In genomic region chr18:23437357-23438045, GRCh38 we compare ENCODE assay signal across 8 cellular contexts. TPM values are rescaled to one million over a fixed set of nuclear protein-coding genes. Genes with fewer than 3 reads are reported as not detected.
DNase-seq lines count a peak whose midpoint lies in the region; ATAC-seq and TF ChIP-seq lines count a peak whose summit lies in the region.

No MANE protein-coding gene starts in this region.

- peak overlapping the region; percentile 89 for H3K27ac Mint-ChIP-seq in activated CD4-positive, alpha-beta T cell treated with anti-CD3 and anti-CD28 coated beads for 36 hours

- no peaks in the 10 kb centered on the region for H3K9me3 Mint-ChIP-seq in activated CD4-positive, alpha-beta T cell treated with anti-CD3 and anti-CD28 coated beads for 36 hours (ENCODE audit: low read depth)

- CTCF ChIA-PET in activated CD4-positive, alpha-beta T cell treated with anti-CD3 and anti-CD28 coated beads for 36 hours (lab: Charles Lee): interaction anchor here (0.7 to 1.0 kb wide), 2 partner anchors 8 to 311 kb away, joined by 3 read pairs; no protein-coding TSS in a partner anchor

- DNase-seq in AG08396 (ENCODE audit: low spot score) (peak; percentile 89), NCI-H226 (peak; percentile 78), choroid plexus epithelial cell (ENCODE audit: low read depth) (peak; percentile 75), kidney glomerular epithelial cell (lab: John Stamatoyannopoulos, UW) (peak; percentile 79)
- peak; percentile 91 for DNase-seq in activated CD4-positive, alpha-beta T cell treated with anti-CD3 and anti-CD28 coated beads for 36 hours
- peak; percentile 62 to 75 for DNase-seq in stimulated activated CD4-positive, alpha-beta T cell treated with anti-CD3 and anti-CD28 coated beads, Interleukin-15, amount 100 ng/mL, for 48 hours (ENCODE audit: low read depth in 2 of 2)

- intact Hi-C loops in activated CD4-positive, alpha-beta T cell treated with anti-CD3 and anti-CD28 coated beads for 36 hours (cut with DNase I, micrococcal nuclease): loop anchor here (1.0 to 5.0 kb wide), 6 partner anchors 15 to 504 kb away; partner anchors contain the start of genes RIOK3 (in 2 of the 2), NPC1 (in 1 of the 2), RBBP8 (in 1 of the 2) and RMC1 (in 1 of the 2)

- peak overlapping the region; percentile 93 for H3K4me3 Mint-ChIP-seq in activated CD4-positive, alpha-beta T cell treated with anti-CD3 and anti-CD28 coated beads for 36 hours

- POLR2A ChIA-PET in activated CD4-positive, alpha-beta T cell treated with anti-CD3 and anti-CD28 coated beads for 36 hours (lab: Charles Lee): no interaction called here

- no peaks in the 10 kb centered on the region for H3K27me3 Mint-ChIP-seq in activated CD4-positive, alpha-beta T cell treated with anti-CD3 and anti-CD28 coated beads for 36 hours

- ATAC-seq in GM18861 (IDR thresholded peaks at IDR 0.05; ENCODE audit: unreplicated experiment) (peak; percentile 79), HG03097 (IDR thresholded peaks at IDR 0.05; ENCODE audit: low FRiP score, unreplicated experiment) (peak; percentile 82)
- peak; percentile 100 for ATAC-seq in activated CD4-positive, alpha-beta T cell treated with anti-CD3 and anti-CD28 coated beads for 36 hours

- H3K36me3 Mint-ChIP-seq in activated CD4-positive, alpha-beta T cell treated with anti-CD3 and anti-CD28 coated beads for 36 hours (ENCODE audit: low read depth): no peaks in the 10 kb centered on the region

- no peak for TF ChIP-seq CTCF in choroid plexus epithelial cell (conservative IDR thresholded peaks at IDR 0.05; ENCODE audit: low read depth, low read length)

- H3K4me3 ChIP-seq in choroid plexus epithelial cell (ENCODE audit: low read depth, low read length): peak overlapping the region; percentile 85

- H3K4me1 Mint-ChIP-seq in activated CD4-positive, alpha-beta T cell treated with anti-CD3 and anti-CD28 coated beads for 36 hours: peaks cover 17% of the 10 kb centered on the region

RNA-seq across cellular contexts. Expression of gene RIOK3, which starts 15.6 kb away (rescaled TPM):
- total RNA-seq in activated CD4-positive, alpha-beta T cell treated with anti-CD3 and anti-CD28 coated beads for 36 hours: 10 to 100 TPM; 71.1 to 71.2 TPM

Comparison
In these comparisons a context has a peak if more than half of its experiments do, and no peak if none do; other contexts are left out.
1. Peak in every context shown above with its lines: DNase-seq, ATAC-seq and H3K4me3 ChIP-seq.